In genomic region chr3:184355261-184356012, GRCh38 we compare ENCODE assay signal across 25 cellular contexts. TPM values are rescaled to one million over a fixed set of nuclear protein-coding genes. Genes with fewer than 3 reads are reported as not detected.
DNase-seq lines count a peak whose midpoint lies in the region; ATAC-seq and TF ChIP-seq lines count a peak whose summit lies in the region.
"Had no signal": no experiment of that assay in that cellular context is flagged by ENCODE, and none has a peak within 500 bp of the region (broad histone marks: within the 10 kb centered on the region; RNA-seq: fewer than 3 reads in every experiment).

No MANE protein-coding gene starts in this region.

- H2AFZ ChIP-seq in smooth muscle cell (ENCODE audit: low read depth) = no peak overlapping the region

- H3K9ac ChIP-seq in smooth muscle cell (ENCODE audit: low read depth) = no peak overlapping the region

- H3K9me3 ChIP-seq in SJSA1 (replicated peaks) (no peaks in the 10 kb centered on the region), smooth muscle cell (replicated peaks; ENCODE audit: low read depth) (no peaks in the 10 kb centered on the region)
- H3K9me3 ChIP-seq: BLaER1 treated with 17β-estradiol and CSF1 and Interleukin-3, amounts not matched to agents 10 nM and 100 nM; esophagus squamous epithelium; stomach; thyroid gland had no signal

- WGBS in smooth muscle cell (ENCODE audit: low lambda C conversion rate) = 70% methylated on average over 18 of the region's 18 CpGs

- H3K27ac ChIP-seq in SJSA1 = peak overlapping the region; percentile 79
- H3K27ac ChIP-seq in smooth muscle cell (ENCODE audit: low read depth) = no peak overlapping the region
- H3K27ac ChIP-seq: BLaER1 treated with 17β-estradiol and CSF1 and Interleukin-3, amounts not matched to agents 10 nM and 100 nM; esophagus squamous epithelium; HL-60; stomach; thyroid gland had no signal

- H3K27me3 ChIP-seq in SJSA1 (replicated peaks) (no peaks in the 10 kb centered on the region), smooth muscle cell (ENCODE audit: low read depth) (no peaks in the 10 kb centered on the region)
- H3K27me3 ChIP-seq: BLaER1 treated with 17β-estradiol and CSF1 and Interleukin-3, amounts not matched to agents 10 nM and 100 nM; esophagus squamous epithelium; stomach; thyroid gland had no signal

- peaks cover 65% of the 10 kb centered on the region for H3K4me1 ChIP-seq in SJSA1 (replicated peaks)
- H3K4me1 ChIP-seq in smooth muscle cell (ENCODE audit: low read depth) = peaks cover 3% of the 10 kb centered on the region

- no peaks in the 10 kb centered on the region for H3K79me2 ChIP-seq in smooth muscle cell (ENCODE audit: low read depth)

- no peaks in the 10 kb centered on the region for H3F3A ChIP-seq in smooth muscle cell (ENCODE audit: low read depth)

- H3K36me3 ChIP-seq in SJSA1 (peaks cover 77% of the 10 kb centered on the region), smooth muscle cell (ENCODE audit: low read depth) (no peaks in the 10 kb centered on the region)
- H3K36me3 ChIP-seq: thyroid gland had no signal

- H3K4me3 ChIP-seq in SJSA1 (no peak overlapping the region), smooth muscle cell (no peak overlapping the region)
- H3K4me3 ChIP-seq: BLaER1 treated with 17β-estradiol and CSF1 and Interleukin-3, amounts not matched to agents 10 nM and 100 nM; esophagus squamous epithelium; stomach; thyroid gland had no signal

- H3K4me2 ChIP-seq in smooth muscle cell = peak overlapping the region; percentile 19
- H3K4me2 ChIP-seq: BLaER1 treated with 17β-estradiol and CSF1 and Interleukin-3, amounts not matched to agents 10 nM and 100 nM had no signal

- no peak for TF ChIP-seq CTCF in smooth muscle cell (IDR thresholded peaks at IDR 0.05; ENCODE audit: borderline replicate concordance, insufficient read depth, poor library complexity, severe bottlenecking)

- no peaks in the 10 kb centered on the region for H4K20me1 ChIP-seq in smooth muscle cell (ENCODE audit: low read depth)

- DNase-seq in ELR (ENCODE audit: low read depth) (peak; percentile 23), SJSA1 (ENCODE audit: low read depth in 1 of 2, low spot score in 2 of 2) (peak; percentile 87 to 91), iris pigment epithelial cell (ENCODE audit: low read depth) (peak; percentile 29), smooth muscle cell (lab: John Stamatoyannopoulos, UW; ENCODE audit: unreplicated experiment) (no peak), A172 (ENCODE audit: low spot score) (no peak)
- DNase-seq in effector CD4-positive, alpha-beta T cell = no peak
- DNase-seq: activated CD8-positive, alpha-beta memory T cell treated with anti-CD3 and anti-CD28 coated beads, Interleukin-2, amount 10 ng/mL, durations not matched to agents 7 days and 5 days; aorta; caudate nucleus; COR-L47; cortex of kidney; esophagus squamous epithelium; foreskin melanocyte; HCEC 1CT; MV-4-11; NCI-H1436 treated with DMSO at 0.1 percent for 48 hours; occipital lobe; stomach; thyroid gland had no signal

- no peak for ATAC-seq in activated CD4-positive, CD25-positive, alpha-beta regulatory T cell treated with anti-CD3 and anti-CD28 coated beads, Interleukin-2, amount 50 U/mL, for 24 hours
- ATAC-seq: activated CD8-positive, alpha-beta memory T cell treated with anti-CD3 and anti-CD28 coated beads, Interleukin-2, amount 10 ng/mL, durations not matched to agents 7 days and 5 days had no signal

RNA-seq across cellular contexts. Expression of gene CLCN2, which starts 6.0 kb away (rescaled TPM):
- 8.8 and 11.6 TPM in 2 replicates for total RNA-seq in SJSA1 (2014; rRNA removed; shearing (Covaris generic))
- total RNA-seq in smooth muscle cell = 2.3 and 4.1 TPM in 2 replicates
- polyA plus RNA-seq in smooth muscle cell = 4.5 and 6.5 TPM in 2 replicates
- 3.0 and 8.8 TPM in 2 replicates for total RNA-seq in A172 (2014; rRNA removed; shearing (Covaris generic))

RNA-seq across cellular contexts. Expression of gene POLR2H, which starts 6.1 kb away (rescaled TPM):
- 101 and 103 TPM in 2 replicates for total RNA-seq in SJSA1 (2014; rRNA removed; shearing (Covaris generic))
- 87.0 and 154 TPM in 2 replicates for total RNA-seq in smooth muscle cell
- 64.6 and 77.9 TPM in 2 replicates for polyA plus RNA-seq in smooth muscle cell
- total RNA-seq in A172 (2014; rRNA removed; shearing (Covaris generic)) = 182 and 190 TPM in 2 replicates

RNA-seq across cellular contexts. Expression of gene FAM131A, which starts 18.0 kb away (rescaled TPM):
- 13.9 and 14.4 TPM in 2 replicates for total RNA-seq in SJSA1 (2014; rRNA removed; shearing (Covaris generic))
- 13.6 and 20.2 TPM in 2 replicates for total RNA-seq in smooth muscle cell
- 15.3 and 15.8 TPM in 2 replicates for polyA plus RNA-seq in smooth muscle cell
- total RNA-seq in A172 (2014; rRNA removed; shearing (Covaris generic)) = 0.62 and 0.65 TPM in 2 replicates

RNA-seq across cellular contexts. Expression of gene THPO, which starts 22.6 kb away (rescaled TPM):
- not detected in 2 replicates for total RNA-seq in SJSA1 (2014; rRNA removed; shearing (Covaris generic))
- 0.22 TPM in 1 of 2 replicates, not detected in the other for total RNA-seq in smooth muscle cell
- polyA plus RNA-seq in smooth muscle cell = 0.45 TPM in 1 of 2 replicates, not detected in the other
- 0.14 and 0.43 TPM in 2 replicates for total RNA-seq in A172 (2014; rRNA removed; shearing (Covaris generic))
- total RNA-seq: activated CD8-positive, alpha-beta memory T cell treated with anti-CD3 and anti-CD28 coated beads, Interleukin-2, amount 10 ng/mL, durations not matched to agents 7 days and 5 days; LHCN-M2; myocyte; NCI-H460; occipital lobe; stomach had no signal

RNA-seq across cellular contexts. Expression of gene CHRD, which starts 24.4 kb away (rescaled TPM):
- 0.26 TPM in 1 of 2 replicates, not detected in the other for total RNA-seq in SJSA1 (2014; rRNA removed; shearing (Covaris generic))
- total RNA-seq in smooth muscle cell = 1.5 and 7.1 TPM in 2 replicates
- polyA plus RNA-seq in smooth muscle cell = 2.5 and 4.9 TPM in 2 replicates
- total RNA-seq in A172 (2014; rRNA removed; shearing (Covaris generic)) = 0.33 and 5.6 TPM in 2 replicates
- total RNA-seq: activated CD8-positive, alpha-beta memory T cell treated with anti-CD3 and anti-CD28 coated beads, Interleukin-2, amount 10 ng/mL, durations not matched to agents 7 days and 5 days had no signal

Comparison
In these comparisons a context has a peak if more than half of its experiments do, and no peak if none do; other contexts are left out.
1. DNase-seq: peak in ELR (single experiment), SJSA1 (2 of 2) and iris pigment epithelial cell (single experiment); none in smooth muscle cell (single experiment), A172 (single experiment) and effector CD4-positive, alpha-beta T cell (single experiment).